ENCODE assay signal across 11 cellular contexts in genomic region chr2:16314001-16314400, GRCh38.
"Had no signal": no experiment of that assay in that cellular context is flagged by ENCODE, and none has a peak within 500 bp of the region (broad histone marks: within the 10 kb centered on the region; RNA-seq: fewer than 3 reads in every experiment).

No MANE protein-coding gene starts in this region.

- H2AFZ ChIP-seq: GM23248, GM23338 had no signal

- DNase-seq: GM23248, GOT3, H7, H9, HCEC 1CT, HFFc6 had no signal

- H3K9ac ChIP-seq: GM23248 had no signal

- H3K9me3 ChIP-seq: HAP-1 had no signal

- FAIRE-seq: H1, H54 had no signal

- H3K36me3 ChIP-seq: HAP-1 had no signal

- H3K4me1 ChIP-seq: HAP-1 had no signal

- ATAC-seq: GM23338, HCT116 had no signal

- H3K4me3 ChIP-seq: GM23248, GM23338, HAP-1 had no signal

- H3K27ac ChIP-seq: GM23248 had no signal

- H3K4me2 ChIP-seq: GM23338 had no signal
